31 cellular contexts compared by ENCODE assay signal in the genomic region with DNA sequence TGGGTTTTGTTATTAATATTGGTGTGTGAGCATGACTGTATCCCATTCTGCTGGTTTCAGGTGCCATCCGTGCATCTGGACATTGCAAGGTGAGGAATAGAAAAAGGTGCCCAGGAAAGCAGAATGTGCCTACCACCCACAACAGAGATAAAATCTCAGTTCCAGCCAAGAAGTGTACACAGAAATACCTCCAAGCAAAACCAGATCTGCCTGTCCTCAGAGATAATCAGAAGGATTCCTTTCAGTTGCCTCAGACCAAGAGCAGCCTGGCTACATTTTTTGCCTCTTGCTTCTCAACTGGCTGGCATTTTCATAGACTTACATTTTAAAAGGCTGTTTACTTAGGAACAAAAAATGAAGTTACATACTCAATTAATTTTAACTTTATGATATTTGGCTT. TPM values are rescaled to one million over a fixed set of nuclear protein-coding genes. Genes with fewer than 3 reads are reported as not detected.
DNase-seq lines count a peak whose midpoint lies in the region; ATAC-seq, FAIRE-seq and TF ChIP-seq lines count a peak whose summit lies in the region.
"Had no signal": no experiment of that assay in that cellular context is flagged by ENCODE, and none has a peak within 500 bp of the region (broad histone marks: within the 10 kb centered on the region; RNA-seq: fewer than 3 reads in every experiment).

No MANE protein-coding gene starts in this region.

- dilution Hi-C loops in keratinocyte (cut with MboI; ENCODE audit: extremely low pct_ligation_motif_present, low sequenced_read_pairs) = no loop called here

- H3K9me3 ChIP-seq in astrocyte (ENCODE audit: insufficient read depth, low read depth, low read length) (no peaks in the 10 kb centered on the region), keratinocyte (ENCODE audit: control insufficient read depth, low read depth, low read length) (no peaks in the 10 kb centered on the region), colonic mucosa (no peaks in the 10 kb centered on the region), pancreas (no peaks in the 10 kb centered on the region)
- H3K9me3 ChIP-seq: BLaER1, SJCRH30, spleen, suprapubic skin had no signal

- peak overlapping the region; percentile 75 for H3K27ac Mint-ChIP-seq in astrocyte (ENCODE audit: unreplicated experiment)
- H3K27ac Mint-ChIP-seq: IgD-negative memory B cell; stimulated activated effector memory CD8-positive, alpha-beta T cell treated with anti-CD3 and anti-CD28 coated beads, Interleukin-12 subunit alpha, Interleukin-12 subunit beta, amount 100 ng/mL, for 72 hours had no signal

- ATAC-seq in HG03460 (IDR thresholded peaks at IDR 0.05; ENCODE audit: unreplicated experiment) (no peak), GM19397 (IDR thresholded peaks at IDR 0.05; ENCODE audit: unreplicated experiment) (no peak), pancreas (no peak)
- ATAC-seq: stimulated activated effector memory CD8-positive, alpha-beta T cell treated with anti-CD3 and anti-CD28 coated beads, Interleukin-12 subunit alpha, Interleukin-12 subunit beta, amount 100 ng/mL, for 72 hours had no signal

- H3K79me2 ChIP-seq in astrocyte (ENCODE audit: insufficient read depth, low read length) (no peaks in the 10 kb centered on the region), keratinocyte (ENCODE audit: control insufficient read depth, insufficient read depth, low read length) (no peaks in the 10 kb centered on the region)

- WGBS in pancreas, 2 donors = 63 to 87% methylated on average over 1 of the region's 1 CpG

- no peak overlapping the region for H3K4me2 ChIP-seq in astrocyte (ENCODE audit: low read length)
- H3K4me2 ChIP-seq in keratinocyte (ENCODE audit: control insufficient read depth, extremely low read depth, insufficient read depth, low read depth, low read length) = peak overlapping the region; percentile 22
- H3K4me2 ChIP-seq: BLaER1 had no signal

- H3K4me3 Mint-ChIP-seq in astrocyte (ENCODE audit: unreplicated experiment) = no peak overlapping the region
- H3K4me3 Mint-ChIP-seq: IgD-negative memory B cell; stimulated activated effector memory CD8-positive, alpha-beta T cell treated with anti-CD3 and anti-CD28 coated beads, Interleukin-12 subunit alpha, Interleukin-12 subunit beta, amount 100 ng/mL, for 72 hours had no signal

- no peaks in the 10 kb centered on the region for H3K9me1 ChIP-seq in keratinocyte (ENCODE audit: control insufficient read depth, extremely low read depth, insufficient read depth, low read length)

- no peak overlapping the region for H3K9ac ChIP-seq in astrocyte (ENCODE audit: low read length)
- H3K9ac ChIP-seq in keratinocyte (ENCODE audit: control insufficient read depth, extremely low read depth, insufficient read depth, low read length) = no peak overlapping the region
- no peak overlapping the region for H3K9ac ChIP-seq in colonic mucosa (ENCODE audit: low read depth in 2 of 2, low read length in 2 of 2)
- H3K9ac ChIP-seq: BLaER1 had no signal

- H3K27me3 Mint-ChIP-seq in astrocyte (ENCODE audit: low read depth, unreplicated experiment) = no peaks in the 10 kb centered on the region

- H3K4me1 Mint-ChIP-seq in astrocyte (ENCODE audit: low read depth, unreplicated experiment) = peaks cover 36% of the 10 kb centered on the region
- H3K4me1 Mint-ChIP-seq: IgD-negative memory B cell; stimulated activated effector memory CD8-positive, alpha-beta T cell treated with anti-CD3 and anti-CD28 coated beads, Interleukin-12 subunit alpha, Interleukin-12 subunit beta, amount 100 ng/mL, for 72 hours had no signal

- no peaks in the 10 kb centered on the region for H4K20me1 ChIP-seq in astrocyte (ENCODE audit: insufficient read depth, low read length)
- H4K20me1 ChIP-seq in keratinocyte (ENCODE audit: control insufficient read depth, extremely low read depth, insufficient read depth, low read length) = no peaks in the 10 kb centered on the region
- H4K20me1 ChIP-seq: BLaER1 had no signal

- intact Hi-C loops in colonic mucosa (cut with DNase I) (no loop called here), pancreas (cut with DNase I) (loop anchor here in 1 of 3 donors (10.0 kb wide), 1 partner anchor 136 kb away; no protein-coding TSS in a partner anchor)

- H3K27me3 ChIP-seq in astrocyte (ENCODE audit: insufficient read depth, low read length) (no peaks in the 10 kb centered on the region), keratinocyte (ENCODE audit: control insufficient read depth, extremely low read depth, insufficient read depth, low read length) (no peaks in the 10 kb centered on the region), colonic mucosa (no peaks in the 10 kb centered on the region), pancreas (no peaks in the 10 kb centered on the region)
- H3K27me3 ChIP-seq: BLaER1, brain microvascular endothelial cell, suprapubic skin had no signal

- H3K4me3 ChIP-seq in AG10803 (ENCODE audit: low read length) (no peak overlapping the region), astrocyte (ENCODE audit: insufficient read depth, low read depth, low read length) (no peak overlapping the region), keratinocyte (ENCODE audit: control insufficient read depth in 2 of 3, extremely low read depth in 1 of 3, insufficient read depth in 2 of 3, low read depth in 1 of 3, low read length in 3 of 3) (no peak overlapping the region), colonic mucosa (no peak overlapping the region), pancreas (no peak overlapping the region)
- H3K4me3 ChIP-seq: BLaER1, SJCRH30, spleen, suprapubic skin had no signal

- H3K4me1 ChIP-seq in astrocyte (ENCODE audit: insufficient read depth, low read length) (peaks cover 11% of the 10 kb centered on the region), keratinocyte (ENCODE audit: control insufficient read depth, extremely low read depth, insufficient read depth, low read length) (peaks cover 54% of the 10 kb centered on the region), colonic mucosa (no peaks in the 10 kb centered on the region), pancreas (peaks cover 0 to 5% (median 4%) of the 10 kb centered on the region in 3 donors)
- H3K4me1 ChIP-seq: BLaER1, SJCRH30 had no signal

- FAIRE-seq in astrocyte (lab: Jason Lieb, UNC) = no peak
- peak; percentile 74 for FAIRE-seq in keratinocyte (lab: Jason Lieb, UNC)
- FAIRE-seq in pancreas (lab: Jason Lieb, UNC) = no peak
- FAIRE-seq: colon, GM12892, TTC549, urothelium cell line had no signal

- no peaks in the 10 kb centered on the region for H3K36me3 Mint-ChIP-seq in astrocyte (ENCODE audit: low read depth, unreplicated experiment)
- H3K36me3 Mint-ChIP-seq: stimulated activated effector memory CD8-positive, alpha-beta T cell treated with anti-CD3 and anti-CD28 coated beads, Interleukin-12 subunit alpha, Interleukin-12 subunit beta, amount 100 ng/mL, for 72 hours had no signal

- TF ChIP-seq CTCF in AG10803 (conservative IDR thresholded peaks at IDR 0.05; ENCODE audit: low read length) = no peak
- TF ChIP-seq CTCF in astrocyte (IDR thresholded peaks at IDR 0.05; ENCODE audit: insufficient read depth, low read depth, low read length) = no peak
- TF ChIP-seq CTCF in keratinocyte (optimal IDR thresholded peaks at IDR 0.05 in 1 of 3, IDR thresholded peaks at IDR 0.05 in 1 of 3, conservative IDR thresholded peaks at IDR 0.05 in 1 of 3; ENCODE audit: extremely low read depth in 1 of 3, insufficient read depth in 2 of 3, low read length in 3 of 3) = no peak
- no peak for TF ChIP-seq CTCF in colonic mucosa (IDR thresholded peaks at IDR 0.05)
- no peak for TF ChIP-seq CTCF in pancreas (IDR thresholded peaks at IDR 0.05)

- H2AFZ ChIP-seq in astrocyte (ENCODE audit: low read depth, low read length) = no peak overlapping the region
- no peak overlapping the region for H2AFZ ChIP-seq in keratinocyte (ENCODE audit: control insufficient read depth, low read length)

- H3K36me3 ChIP-seq in astrocyte (ENCODE audit: insufficient read depth, low read length) = no peaks in the 10 kb centered on the region
- H3K36me3 ChIP-seq in keratinocyte (ENCODE audit: control insufficient read depth in 2 of 2, extremely low read depth in 1 of 2, insufficient read depth in 2 of 2, low read length in 2 of 2) = no peaks in the 10 kb centered on the region
- H3K36me3 ChIP-seq in colonic mucosa = no peaks in the 10 kb centered on the region
- no peaks in the 10 kb centered on the region for H3K36me3 ChIP-seq in pancreas
- H3K36me3 ChIP-seq: BLaER1, brain microvascular endothelial cell, SJCRH30, spleen, suprapubic skin had no signal

- no peak overlapping the region for H3K27ac ChIP-seq in astrocyte (ENCODE audit: low read depth, low read length)
- H3K27ac ChIP-seq in keratinocyte (ENCODE audit: control insufficient read depth, insufficient read depth, low read length) = no peak overlapping the region
- no peak overlapping the region for H3K27ac ChIP-seq in colonic mucosa
- no peak overlapping the region for H3K27ac ChIP-seq in pancreas
- H3K27ac ChIP-seq: BLaER1, brain microvascular endothelial cell, SJCRH30, spleen, suprapubic skin had no signal

- DNase-seq in AG10803 (ENCODE audit: low read depth) = peak; percentile 47
- peak; percentile 66 for DNase-seq in HT-29 (ENCODE audit: low spot score)
- no peak for DNase-seq in astrocyte (ENCODE audit: low read depth)
- DNase-seq in keratinocyte (ENCODE audit: low read depth, low spot score) = no peak
- DNase-seq in colonic mucosa = no peak
- DNase-seq in pancreas = no peak
- DNase-seq: activated CD4-positive, alpha-beta T cell treated with anti-CD3 and anti-CD28 coated beads for 4 hours; activated CD8-positive, alpha-beta memory T cell treated with anti-CD3 and anti-CD28 coated beads for 24 hours; activated gamma-delta T cell; activated T-cell treated with anti-CD3 and anti-CD28 coated beads, Interleukin-2, amount 50 U/mL, for 1 hour; brain microvascular endothelial cell; DND-41; NCI-H1105 treated with DMSO at 0.1 percent for 48 hours; NCI-H2029; NCI-H345; NCI-H748 treated with DMSO at 0.1 percent for 48 hours; SJCRH30; spleen; stimulated activated CD4-positive, alpha-beta T cell treated with anti-CD3 and anti-CD28 coated beads, Interleukin-2, amount 100 ng/mL, for 48 hours; T-helper 1 cell had no signal

- no peaks in the 10 kb centered on the region for H3K9me3 Mint-ChIP-seq in astrocyte (ENCODE audit: unreplicated experiment)
- H3K9me3 Mint-ChIP-seq: IgD-negative memory B cell; stimulated activated effector memory CD8-positive, alpha-beta T cell treated with anti-CD3 and anti-CD28 coated beads, Interleukin-12 subunit alpha, Interleukin-12 subunit beta, amount 100 ng/mL, for 72 hours had no signal

RNA-seq across cellular contexts. Expression of gene ABLIM3, which starts 12.1 kb away (rescaled TPM):
- total RNA-seq in HT-29 (2014; rRNA removed; shearing (Covaris generic)) = 13.6 and 20.7 TPM in 2 replicates
- 3.9 and 6.4 TPM in 2 replicates for total RNA-seq in astrocyte
- 7.9 to 10.4 TPM (median 9.3 TPM) in 3 replicates for polyA plus RNA-seq in keratinocyte
- 9.8 TPM for polyA plus RNA-seq in keratinocyte (2011; ENCODE audit: low read depth)
- polyA plus RNA-seq in keratinocyte (2011; cell fraction: cytosol; rRNA removed) = 13.4 and 15.5 TPM in 2 replicates
- 20.5 and 24.0 TPM in 2 replicates for polyA plus RNA-seq in keratinocyte (2011; cell fraction: nucleus; rRNA removed)
- 11.0 and 14.6 TPM in 2 replicates for polyA plus RNA-seq in keratinocyte (2012; ENCODE audit: low replicate concordance)
- 15.8 to 23.2 TPM (median 18.5 TPM) in 3 replicates for polyA minus RNA-seq in keratinocyte
- 12.9 TPM for polyA minus RNA-seq in keratinocyte (2011; cell fraction: cytosol; rRNA and poly(A)+ RNA removed)
- polyA minus RNA-seq in keratinocyte (2011; cell fraction: nucleus; rRNA and poly(A)+ RNA removed) = 13.4 and 14.7 TPM in 2 replicates
- total RNA-seq in colonic mucosa = 1 to 10 TPM; 2.3 to 4.1 TPM
- total RNA-seq in pancreas = 1 to 10 TPM; 1.3 to 4.1 (median 2.1) TPM
- polyA plus RNA-seq in pancreas = 1 to 10 TPM; 2.7 to 8.1 TPM
- total RNA-seq: A673 had no signal

Comparison
In these comparisons a context has a peak if more than half of its experiments do, and no peak if none do; other contexts are left out.
1. DNase-seq: peak in AG10803 (single experiment) and HT-29 (single experiment); none in astrocyte (single experiment), keratinocyte (single experiment), colonic mucosa (single experiment) and pancreas (0 of 6).